In genomic region chr15:58212909-58213526, GRCh38 we compare ENCODE assay signal across 10 cellular contexts.
DNase-seq lines count a peak whose midpoint lies in the region; TF ChIP-seq lines count a peak whose summit lies in the region.
"Had no signal": no experiment of that assay in that cellular context is flagged by ENCODE, and none has a peak within 500 bp of the region (broad histone marks: within the 10 kb centered on the region; RNA-seq: fewer than 3 reads in every experiment).

No MANE protein-coding gene starts in this region.

- no peak overlapping the region for H3K4me3 ChIP-seq in coronary artery
- H3K4me3 ChIP-seq: BLaER1 treated with 17β-estradiol and CSF1 and Interleukin-3, amounts not matched to agents 10 nM and 100 nM had no signal

- CTCF ChIA-PET in activated naive CD4-positive, alpha-beta T cell treated with anti-CD3 and anti-CD28 coated beads for 36 hours (lab: Charles Lee): no interaction called here

- H3K36me3 Mint-ChIP-seq in nephron (ENCODE audit: low read depth): no peaks in the 10 kb centered on the region
- H3K36me3 Mint-ChIP-seq in activated naive CD4-positive, alpha-beta T cell treated with anti-CD3 and anti-CD28 coated beads for 36 hours (ENCODE audit: low read depth): no peaks in the 10 kb centered on the region

- TF ChIP-seq CTCF in coronary artery (IDR thresholded peaks at IDR 0.05): peak; percentile 21
- peak; percentile 53 to 57 (median 56) for TF ChIP-seq CTCF in nephron (IDR thresholded peaks at IDR 0.05; ENCODE audit: unreplicated experiment in 3 of 3)

- no peaks in the 10 kb centered on the region for H3K27me3 Mint-ChIP-seq in nephron (ENCODE audit: low read depth)
- H3K27me3 Mint-ChIP-seq in activated naive CD4-positive, alpha-beta T cell treated with anti-CD3 and anti-CD28 coated beads for 36 hours (ENCODE audit: low read depth): no peaks in the 10 kb centered on the region

- intact Hi-C loops in activated naive CD4-positive, alpha-beta T cell treated with anti-CD3 and anti-CD28 coated beads for 36 hours (cut with micrococcal nuclease): no loop called here

- H3K4me3 Mint-ChIP-seq in nephron: no peak overlapping the region
- no peak overlapping the region for H3K4me3 Mint-ChIP-seq in activated naive CD4-positive, alpha-beta T cell treated with anti-CD3 and anti-CD28 coated beads for 36 hours

- peaks cover 6% of the 10 kb centered on the region for H3K4me1 Mint-ChIP-seq in nephron
- H3K4me1 Mint-ChIP-seq in activated naive CD4-positive, alpha-beta T cell treated with anti-CD3 and anti-CD28 coated beads for 36 hours (ENCODE audit: low read depth): no peaks in the 10 kb centered on the region

- no peaks in the 10 kb centered on the region for H3K9me3 Mint-ChIP-seq in nephron
- no peaks in the 10 kb centered on the region for H3K9me3 Mint-ChIP-seq in activated naive CD4-positive, alpha-beta T cell treated with anti-CD3 and anti-CD28 coated beads for 36 hours

- H3K27ac Mint-ChIP-seq in nephron: no peak overlapping the region
- H3K27ac Mint-ChIP-seq in activated naive CD4-positive, alpha-beta T cell treated with anti-CD3 and anti-CD28 coated beads for 36 hours: no peak overlapping the region

- peak; percentile 15 for DNase-seq in NCI-H2196 (lab: John Stamatoyannopoulos, UW; ENCODE audit: unreplicated experiment)
- DNase-seq in NCI-H2196 treated with DMSO at 0.1 percent for 48 hours (lab: John Stamatoyannopoulos, UW; ENCODE audit: unreplicated experiment): no peak
- DNase-seq in NCI-H226: peak; percentile 49
- DNase-seq in coronary artery (ENCODE audit: low spot score): no peak
- DNase-seq in activated naive CD4-positive, alpha-beta T cell treated with anti-CD3 and anti-CD28 coated beads for 36 hours: no peak
- DNase-seq in NCI-H2081 treated with DMSO at 0.1 percent for 48 hours (lab: John Stamatoyannopoulos, UW): no peak
- DNase-seq in activated CD4-positive, alpha-beta T cell treated with anti-CD3 and anti-CD28 coated beads for 48 hours: no peak

- H3K27ac ChIP-seq in coronary artery: no peak overlapping the region
- H3K27ac ChIP-seq: parathyroid adenoma had no signal

Comparison
In these comparisons a context has a peak if more than half of its experiments do, and no peak if none do; other contexts are left out.
1. DNase-seq: peak in NCI-H2196 (single experiment) and NCI-H226 (single experiment); none in NCI-H2196 treated with DMSO at 0.1 percent for 48 hours (single experiment), coronary artery (single experiment), activated naive CD4-positive, alpha-beta T cell treated with anti-CD3 and anti-CD28 coated beads for 36 hours (single experiment), NCI-H2081 treated with DMSO at 0.1 percent for 48 hours (single experiment) and activated CD4-positive, alpha-beta T cell treated with anti-CD3 and anti-CD28 coated beads for 48 hours (single experiment).